ENCODE assay signal across 14 cellular contexts in the genomic region with DNA sequence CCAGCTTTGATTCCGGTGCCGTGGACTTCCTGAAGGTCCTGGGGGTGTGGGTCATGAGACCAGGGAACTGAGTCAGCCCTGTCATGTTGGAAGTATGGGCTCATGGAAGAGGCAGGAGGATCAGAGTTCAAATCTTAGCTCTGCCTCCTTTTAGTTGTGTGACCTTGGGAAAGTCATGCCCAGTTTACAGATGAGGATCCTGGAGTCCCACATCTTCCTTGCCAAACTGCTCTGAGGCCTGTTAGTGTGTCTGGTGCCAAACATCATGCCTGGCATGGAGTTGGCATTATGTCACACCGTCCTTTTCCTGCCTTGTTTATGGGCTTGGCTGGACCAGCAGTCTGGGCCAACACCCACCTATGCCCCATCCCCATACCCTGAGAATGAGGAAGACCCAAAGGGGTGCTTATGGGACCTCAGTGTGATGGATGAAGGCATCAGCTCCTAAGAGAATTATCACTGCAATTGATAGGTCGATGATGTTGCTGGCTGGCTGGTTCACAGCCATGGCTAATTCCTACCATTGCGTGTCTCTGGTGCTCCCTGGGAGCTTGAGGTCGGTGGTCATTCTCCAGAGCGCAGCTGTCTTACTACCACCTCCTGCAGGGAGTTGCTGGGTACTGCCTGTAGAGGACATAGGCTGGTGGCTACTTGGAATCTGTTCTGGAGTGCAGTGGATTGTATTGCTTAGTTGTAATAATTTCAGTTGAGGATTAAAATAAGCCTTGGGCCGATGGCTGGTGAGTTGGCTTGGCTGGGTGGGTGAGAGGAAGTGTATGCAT.
A peak's percentile ranks its signal among the peaks of the same experiment; 100 is the strongest.
DNase-seq lines count a peak whose midpoint lies in the region; FAIRE-seq and TF ChIP-seq lines count a peak whose summit lies in the region.
"Had no signal": no experiment of that assay in that cellular context is flagged by ENCODE, and none has a peak within 500 bp of the region (broad histone marks: within the 10 kb centered on the region; RNA-seq: fewer than 3 reads in every experiment).

No MANE protein-coding gene starts in this region.

- H3K79me1 ChIP-seq in H1 (ENCODE audit: low read depth, low read length) = no peaks in the 10 kb centered on the region

- H3K27me3 ChIP-seq in MG63 (no peaks in the 10 kb centered on the region), H1 (replicated peaks in 1 of 4; ENCODE audit: control insufficient read depth in 3 of 4, extremely low read depth in 1 of 4, insufficient read depth in 3 of 4, low read length in 3 of 4) (no peaks in the 10 kb centered on the region; a peak in 3 of 7 replicates), neural progenitor cell (peaks cover 53% of the 10 kb centered on the region)
- H3K27me3 ChIP-seq: upper lobe of right lung had no signal

- CTCF ChIA-PET in H1 (lab: Charles Lee; ENCODE audit: partially characterized antibody) = interaction anchor here (0.6 to 3.3 kb wide), 32 partner anchors 9 to 254 kb away, joined by 3 to 23 read pairs (median 5); no protein-coding TSS in a partner anchor

- in situ Hi-C loops in GM13977 (cut with MboI; ENCODE audit: low pct_unique_long_range_greater_than_20kb, low sequenced_read_pairs, unreplicated experiment) = no loop called here

- no peak overlapping the region for H3K18ac ChIP-seq in H1 (ENCODE audit: extremely low read depth, low read length)

- H3K36me3 Mint-ChIP-seq in neural progenitor cell = no peaks in the 10 kb centered on the region

- H3K4me3 Mint-ChIP-seq in neural progenitor cell = no peak overlapping the region

- H3K14ac ChIP-seq in H1 (ENCODE audit: insufficient read length) = no peak overlapping the region

- POLR2A ChIA-PET in H1 (lab: Charles Lee; ENCODE audit: partially characterized antibody) = no interaction called here

- TF ChIP-seq EP300 in H1 (IDR thresholded peaks at IDR 0.05; ENCODE audit: borderline replicate concordance in 1 of 2, low read depth in 2 of 2, low read length in 2 of 2) = no peak

- DNase-seq in GM13977 (ENCODE audit: low spot score) (no peak), MG63 (peak; percentile 25), H1 (ENCODE audit: low read depth in 1 of 2, low spot score in 2 of 2) (peak; percentile 29 to 58), neural progenitor cell (ENCODE audit: low spot score) (peak; percentile 66), NCI-H1436 (lab: John Stamatoyannopoulos, UW) (no peak), 8988T (no peak), NCI-H1436 treated with DMSO at 0.1 percent for 48 hours (lab: John Stamatoyannopoulos, UW) (no peak)
- DNase-seq in activated T-cell treated with anti-CD3 and anti-CD28 coated beads, Interleukin-2, amount 50 U/mL, for 48 hours = no peak
- DNase-seq: activated CD4-positive, alpha-beta T cell treated with anti-CD3 and anti-CD28 coated beads for 48 hours; aorta; heart left ventricle; left ventricle myocardium inferior; NCI-H2081 treated with DMSO at 0.1 percent for 48 hours; upper lobe of right lung had no signal

- H4K5ac ChIP-seq in H1 (ENCODE audit: insufficient read length, low read depth, low read length) = no peak overlapping the region

- no peak overlapping the region for H2BK12ac ChIP-seq in H1 (ENCODE audit: low read depth, low read length)

- WGBS in H1 (ENCODE audit: extremely low coverage in 1 of 2, insufficient coverage in 1 of 2, insufficient read length in 1 of 2, insufficient replicate concordance in 2 of 2, low coverage in 1 of 2, low lambda C conversion rate in 2 of 2, missing lambda C conversion rate in 1 of 2), 2 experiments = 55% methylated on average over 8 of the region's 8 CpGs; no CpG with 5 or more reads in 1 of the 2 experiments

- peaks cover 13% of the 10 kb centered on the region for H3K27me3 Mint-ChIP-seq in neural progenitor cell (ENCODE audit: insufficient read depth, low read depth)

- H3K4ac ChIP-seq in H1 (replicated peaks; ENCODE audit: insufficient read length, low read depth, low read length) = no peak overlapping the region

- H3K56ac ChIP-seq in H1 (replicated peaks; ENCODE audit: insufficient read length, low read depth, low read length) = no peak overlapping the region

- H2AFZ ChIP-seq in H1 (ENCODE audit: low read length) (no peak overlapping the region), neural progenitor cell (replicated peaks) (no peak overlapping the region)

- H2AK5ac ChIP-seq in H1 (ENCODE audit: low read depth, low read length) = no peak overlapping the region

- FAIRE-seq in H1 (lab: Jason Lieb, UNC) = peak; percentile 66

- peak; percentile 73 to 87 for TF ChIP-seq RAD21 in H1 (IDR thresholded peaks at IDR 0.05 in 1 of 2, conservative IDR thresholded peaks at IDR 0.05 in 1 of 2; ENCODE audit: low read depth in 2 of 2, low read length in 2 of 2)

- H4K20me1 ChIP-seq in H1 (replicated peaks in 1 of 2; ENCODE audit: control insufficient read depth in 1 of 2, insufficient read depth in 2 of 2, low read length in 2 of 2) = no peaks in the 10 kb centered on the region
- H4K20me1 ChIP-seq in neural progenitor cell (ENCODE audit: low read depth) = no peaks in the 10 kb centered on the region

- H3K4me1 Mint-ChIP-seq in neural progenitor cell = peaks cover 5% of the 10 kb centered on the region

- H3K9ac ChIP-seq in H1 (replicated peaks in 1 of 4; ENCODE audit: extremely low read depth in 1 of 4, low read depth in 3 of 4, low read length in 3 of 4) = no peak overlapping the region
- no peak overlapping the region for H3K9ac ChIP-seq in neural progenitor cell

- H3K36me3 ChIP-seq in MG63 (no peaks in the 10 kb centered on the region), H1 (ENCODE audit: control insufficient read depth in 2 of 4, insufficient read depth in 4 of 4, low read length in 3 of 4) (no peaks in the 10 kb centered on the region), neural progenitor cell (no peaks in the 10 kb centered on the region)
- H3K36me3 ChIP-seq: heart left ventricle, left ventricle myocardium inferior, upper lobe of right lung had no signal

- no peaks in the 10 kb centered on the region for H3K23me2 ChIP-seq in H1 (ENCODE audit: low read depth, low read length)

- TF ChIP-seq POLR2A in H1 (IDR thresholded peaks at IDR 0.05; ENCODE audit: control extremely low read depth in 1 of 2, low read depth in 2 of 2, low read length in 2 of 2) = no peak

- H2BK120ac ChIP-seq in H1 (replicated peaks; ENCODE audit: low read depth, low read length) = no peak overlapping the region

- no peaks in the 10 kb centered on the region for H3K9me3 Mint-ChIP-seq in neural progenitor cell

- H3K79me2 ChIP-seq in H1 (ENCODE audit: control insufficient read depth in 1 of 2, insufficient read depth in 2 of 2, low read length in 2 of 2) (no peaks in the 10 kb centered on the region), neural progenitor cell (ENCODE audit: low read depth) (no peaks in the 10 kb centered on the region)

- H3K9me3 ChIP-seq in MG63 (no peaks in the 10 kb centered on the region), H1 (ENCODE audit: insufficient read depth in 2 of 2, low read depth in 1 of 2, low read length in 1 of 2) (no peaks in the 10 kb centered on the region), neural progenitor cell (ENCODE audit: low read depth) (no peaks in the 10 kb centered on the region)
- H3K9me3 ChIP-seq: heart left ventricle, left ventricle myocardium inferior, upper lobe of right lung had no signal

- H3K27ac ChIP-seq in H1 (ENCODE audit: low read depth, low read length) (no peak overlapping the region), neural progenitor cell (no peak overlapping the region)
- H3K27ac ChIP-seq: heart left ventricle, left ventricle myocardium inferior, upper lobe of right lung had no signal

- H2BK15ac ChIP-seq in H1 (ENCODE audit: low read length) = no peak overlapping the region

- H2BK5ac ChIP-seq in H1 (ENCODE audit: low read depth, low read length) = no peak overlapping the region

- no peaks in the 10 kb centered on the region for H3F3A ChIP-seq in neural progenitor cell (ENCODE audit: low read depth)

- H3K4me2 ChIP-seq in H1 (ENCODE audit: insufficient read depth in 1 of 2, low read depth in 2 of 2, low read length in 2 of 2) = no peak overlapping the region
- no peak overlapping the region for H3K4me2 ChIP-seq in neural progenitor cell

- H4K8ac ChIP-seq in H1 (ENCODE audit: extremely low read depth, insufficient read depth, low read length) = no peak overlapping the region

- no peaks in the 10 kb centered on the region; a peak in 1 of 7 replicates for H3K4me1 ChIP-seq in H1 (replicated peaks in 1 of 4; ENCODE audit: control insufficient read depth in 3 of 4, insufficient read depth in 4 of 4, low read length in 3 of 4)
- no peaks in the 10 kb centered on the region for H3K4me1 ChIP-seq in neural progenitor cell
- H3K4me1 ChIP-seq: heart left ventricle, left ventricle myocardium inferior, upper lobe of right lung had no signal

- H2BK20ac ChIP-seq in H1 (ENCODE audit: low read length) = no peak overlapping the region

- TF ChIP-seq CTCF in GM13977 (IDR thresholded peaks at IDR 0.05; ENCODE audit: extremely low read depth, insufficient read depth, missing control alignments) (peak; percentile 5), H1 (IDR thresholded peaks at IDR 0.05; ENCODE audit: control extremely low read depth in 1 of 3, insufficient read depth in 1 of 3, low read depth in 1 of 3, low read length in 3 of 3) (peak; percentile 82 to 93 (median 88)), neural progenitor cell (IDR thresholded peaks at IDR 0.05) (peak; percentile 67)

- no peak overlapping the region for H3K23ac ChIP-seq in H1 (ENCODE audit: insufficient read length)

- H3K27ac Mint-ChIP-seq in neural progenitor cell = no peak overlapping the region

- H3K4me3 ChIP-seq in MG63 = no peak overlapping the region
- no peak overlapping the region for H3K4me3 ChIP-seq in H1 (ENCODE audit: extremely low read depth in 1 of 4, insufficient read depth in 2 of 4, low read depth in 3 of 4, low read length in 4 of 4)
- H3K4me3 ChIP-seq in neural progenitor cell = no peak overlapping the region
- H3K4me3 ChIP-seq: heart left ventricle, left ventricle myocardium inferior, upper lobe of right lung had no signal

- no peak overlapping the region for H4K91ac ChIP-seq in H1 (replicated peaks; ENCODE audit: insufficient read length, low read length)

TF ChIP-seq in H1, 55 proteins besides CTCF, POLR2A, EP300 and RAD21:
- TF ChIP-seq BRCA1 (IDR thresholded peaks at IDR 0.05; ENCODE audit: low read depth, low read length) (no peak), TEAD4 (IDR thresholded peaks at IDR 0.05; ENCODE audit: low read depth, low read length) (0 out of 2 replicates have a peak, but pooled peaks have one; percentile 29)

Comparison
In these comparisons a context has a peak if more than half of its experiments do, and no peak if none do; other contexts are left out.
1. DNase-seq: peak in MG63 (single experiment), H1 (2 of 2) and neural progenitor cell (single experiment); none in GM13977 (single experiment), activated T-cell treated with anti-CD3 and anti-CD28 coated beads, Interleukin-2, amount 50 U/mL, for 48 hours (0 of 2), NCI-H1436 (single experiment), 8988T (single experiment) and NCI-H1436 treated with DMSO at 0.1 percent for 48 hours (single experiment).
2. CTCF ChIP-seq: peak in every context shown above with its lines; median percentile 88 in H1; 67 in neural progenitor cell; 5 in GM13977.